Comparison of ENCODE assay signal across 22 cellular contexts in the genomic region with DNA sequence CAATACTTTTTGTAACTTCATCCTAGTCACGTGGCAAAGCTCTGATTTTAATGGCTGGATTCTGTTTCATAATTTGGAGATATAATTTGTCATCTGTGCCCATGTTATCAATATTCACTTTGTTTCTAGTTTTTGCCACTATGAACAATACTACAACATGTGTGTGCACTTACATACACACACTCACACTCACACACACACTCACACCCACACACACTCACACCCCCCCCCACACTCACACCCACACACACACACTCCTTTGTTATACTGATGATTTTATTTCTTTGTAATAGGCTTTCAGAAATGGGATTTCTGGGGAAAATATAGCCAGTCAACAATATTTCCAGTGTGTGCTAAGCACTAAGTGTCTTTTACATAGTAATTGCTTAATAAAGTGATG. TPM values are rescaled to one million over a fixed set of nuclear protein-coding genes. Genes with fewer than 3 reads are reported as not detected.
DNase-seq lines count a peak whose midpoint lies in the region; ATAC-seq and TF ChIP-seq lines count a peak whose summit lies in the region.
"Had no signal": no experiment of that assay in that cellular context is flagged by ENCODE, and none has a peak within 500 bp of the region (broad histone marks: within the 10 kb centered on the region; RNA-seq: fewer than 3 reads in every experiment).

No MANE protein-coding gene starts in this region.

- TF ChIP-seq CTCF in heart right ventricle (IDR thresholded peaks at IDR 0.05) (no peak), ascending aorta (IDR thresholded peaks at IDR 0.05) (no peak), hepatocyte (IDR thresholded peaks at IDR 0.05; ENCODE audit: poor library complexity) (no peak), thoracic aorta (IDR thresholded peaks at IDR 0.05) (no peak)

- intact Hi-C loops in heart right ventricle (cut with DNase I) (loop anchor here in 1 of 10 donors (5.0 kb wide), 1 partner anchor 35 kb away; no protein-coding TSS in a partner anchor), cardiac septum (cut with DNase I) (no loop called here), ascending aorta (cut with DNase I) (no loop called here)

- peak overlapping the region in 8 of 10 donors; percentile 49 to 77 (median 66) for H3K27ac ChIP-seq in heart right ventricle
- peak overlapping the region; percentile 21 to 75 for H3K27ac ChIP-seq in ascending aorta
- H3K27ac ChIP-seq in hepatocyte, result peak overlapping the region; percentile 4
- H3K27ac ChIP-seq in thoracic aorta, result peak overlapping the region; percentile 39 to 71
- H3K27ac ChIP-seq: PC-9, SK-N-MC had no signal

- H3K36me3 ChIP-seq in heart right ventricle (no peaks in the 10 kb centered on the region), ascending aorta (no peaks in the 10 kb centered on the region), hepatocyte (replicated peaks; ENCODE audit: insufficient read depth, low read depth) (no peaks in the 10 kb centered on the region), thoracic aorta (no peaks in the 10 kb centered on the region)

- H3K27me3 ChIP-seq in heart right ventricle, result no peaks in the 10 kb centered on the region
- no peaks in the 10 kb centered on the region for H3K27me3 ChIP-seq in ascending aorta
- H3K27me3 ChIP-seq in hepatocyte, result no peaks in the 10 kb centered on the region
- no peaks in the 10 kb centered on the region for H3K27me3 ChIP-seq in thoracic aorta (replicated peaks; ENCODE audit: insufficient read depth)

- H3K9me2 ChIP-seq in hepatocyte (replicated peaks; ENCODE audit: insufficient read depth), result no peaks in the 10 kb centered on the region

- no peak for ATAC-seq in heart right ventricle
- no peak for ATAC-seq in thoracic aorta (ENCODE audit: insufficient number of reproducible peaks, low FRiP score, low read depth)
- no peak for ATAC-seq in GM21390 (IDR thresholded peaks at IDR 0.05; ENCODE audit: unreplicated experiment)
- ATAC-seq: HCT116 had no signal

- H3K4me3 ChIP-seq in heart right ventricle (no peak overlapping the region), ascending aorta (no peak overlapping the region), hepatocyte (no peak overlapping the region), thoracic aorta (no peak overlapping the region)
- H3K4me3 ChIP-seq: PC-9, SK-N-MC had no signal

- WGBS in heart right ventricle, 2 donors, result 81 to 89% methylated on average over 1 of the region's 1 CpG
- 88% methylated on average over 1 of the region's 1 CpG for WGBS in hepatocyte (ENCODE audit: low lambda C conversion rate, missing lambda C conversion rate)

- H4K20me1 ChIP-seq in hepatocyte (ENCODE audit: insufficient read depth, poor library complexity, severe bottlenecking), result no peaks in the 10 kb centered on the region

- H3K4me2 ChIP-seq in hepatocyte, result no peak overlapping the region
- H3K4me2 ChIP-seq: PC-9 had no signal

- H3K9me3 ChIP-seq in heart right ventricle (no peaks in the 10 kb centered on the region), ascending aorta (no peaks in the 10 kb centered on the region), hepatocyte (ENCODE audit: low read depth) (no peaks in the 10 kb centered on the region), thoracic aorta (no peaks in the 10 kb centered on the region)

- peaks cover 3 to 29% (median 14%) of the 10 kb centered on the region in 9 donors for H3K4me1 ChIP-seq in heart right ventricle
- H3K4me1 ChIP-seq in ascending aorta, result peaks cover 3 to 9% of the 10 kb centered on the region in 2 donors
- peaks cover 29% of the 10 kb centered on the region for H3K4me1 ChIP-seq in hepatocyte (ENCODE audit: insufficient read depth)
- peaks cover 10 to 20% of the 10 kb centered on the region in 2 donors for H3K4me1 ChIP-seq in thoracic aorta (ENCODE audit: control insufficient read depth in 1 of 2, low read depth in 2 of 2)

- DNase-seq in heart right ventricle, result no peak
- DNase-seq in cardiac septum (ENCODE audit: low spot score), result no peak
- DNase-seq in ascending aorta (ENCODE audit: low spot score in 2 of 2), result no peak
- no peak for DNase-seq in hepatocyte (ENCODE audit: low spot score)
- DNase-seq in thoracic aorta (ENCODE audit: low spot score), result no peak
- no peak for DNase-seq in NCI-H146 treated with DMSO at 0.1 percent for 48 hours (lab: John Stamatoyannopoulos, UW; ENCODE audit: unreplicated experiment)
- no peak for DNase-seq in NCI-H226
- DNase-seq: 8988T, AML-193, DMS53, EL, GF-D8, Kasumi-1, NCI-H187 treated with DMSO at 0.1 percent for 48 hours, NCI-H2107, NCI-H510A, PC-9, RPMI8226, SHP77 treated with DMSO at 0.1 percent for 48 hours had no signal

- no peak overlapping the region for H2AFZ ChIP-seq in hepatocyte
- H2AFZ ChIP-seq: PC-9 had no signal

- no peaks in the 10 kb centered on the region for H3K79me2 ChIP-seq in hepatocyte

RNA-seq across cellular contexts. Expression of a gene that starts 22.7 kb away (rescaled TPM):
- total RNA-seq in heart right ventricle (10 to 100 TPM; 29.7 to 51.8 (median 38.5) TPM), cardiac septum (48.6 TPM), ascending aorta (33.0 TPM), hepatocyte (52.8 and 59.6 TPM in 2 replicates), thoracic aorta (10 to 100 TPM; 85.8 to 96.6 TPM)
- polyA plus RNA-seq in heart right ventricle (1 to 10 TPM; 6.9 to 8.6 TPM), hepatocyte (30.7 and 34.5 TPM in 2 replicates)

Comparison
In these comparisons a context has a peak if more than half of its experiments do, and no peak if none do; other contexts are left out.
1. H3K27ac ChIP-seq: peak in every context shown above with its lines; median percentile 66 in heart right ventricle; 55 in thoracic aorta; 48 in ascending aorta; 4 in hepatocyte.